In genomic region chr9:89350988-89351557, GRCh38 we compare ENCODE assay signal across 1 cellular context.
TF ChIP-seq lines count a peak whose summit lies in the region.

No MANE protein-coding gene starts in this region.

TF ChIP-seq in HepG2, 621 proteins besides CTCF, POLR2A, EP300 and RAD21 (continued from another document and continues in another):
- TF ChIP-seq ZNF597 (CRISPR knock-in tag; IDR thresholded peaks at IDR 0.05) (no peak), ZNF724P (CRISPR knock-in tag; IDR thresholded peaks at IDR 0.05; ENCODE audit: borderline replicate concordance) (peak; percentile 39; the same call in 1 of the 2 replicates), PRDM4 (CRISPR knock-in tag; IDR thresholded peaks at IDR 0.05; ENCODE audit: borderline replicate concordance) (no peak), RCOR2 (CRISPR knock-in tag; IDR thresholded peaks at IDR 0.05) (peak; percentile 87), ARNT2 (CRISPR knock-in tag; IDR thresholded peaks at IDR 0.05; ENCODE audit: low read depth) (0 out of 2 replicates have a peak, but pooled peaks have one; percentile 63), ATF5 (CRISPR knock-in tag; IDR thresholded peaks at IDR 0.05; ENCODE audit: low read depth) (no peak), SNAPC5 (CRISPR knock-in tag; IDR thresholded peaks at IDR 0.05; ENCODE audit: borderline replicate concordance) (no peak), RBFOX2 (IDR thresholded peaks at IDR 0.05; ENCODE audit: low read depth, low read length) (no peak), ZKSCAN5 (CRISPR knock-in tag; IDR thresholded peaks at IDR 0.05) (no peak), ZNF326 (CRISPR knock-in tag; IDR thresholded peaks at IDR 0.05; ENCODE audit: borderline replicate concordance) (no peak), MXI1 (IDR thresholded peaks at IDR 0.05; ENCODE audit: borderline replicate concordance, low read depth, low read length) (peak; percentile 66; the same call in 1 of the 3 replicates), ZNF850 (CRISPR knock-in tag; conservative IDR thresholded peaks at IDR 0.05) (no peak), HNRNPL (IDR thresholded peaks at IDR 0.05; ENCODE audit: low read depth, low read length) (no peak), FOXP1 (IDR thresholded peaks at IDR 0.05) (peak; percentile 98), FOXP1 (CRISPR knock-in tag; IDR thresholded peaks at IDR 0.05) (peak; percentile 99), FOXJ3 (CRISPR knock-in tag; IDR thresholded peaks at IDR 0.05; ENCODE audit: borderline replicate concordance) (peak; percentile 92; the same call in 1 of the 2 replicates), ZNF317 (CRISPR knock-in tag; IDR thresholded peaks at IDR 0.05) (no peak), EHMT2 (IDR thresholded peaks at IDR 0.05; ENCODE audit: borderline replicate concordance, low read depth, low read length) (no peak), ZNF619 (CRISPR knock-in tag; IDR thresholded peaks at IDR 0.05) (no peak), SMAD1 (CRISPR knock-in tag; IDR thresholded peaks at IDR 0.05; ENCODE audit: borderline replicate concordance, low read depth) (no peak), ZNF737 (CRISPR knock-in tag; IDR thresholded peaks at IDR 0.05; ENCODE audit: borderline replicate concordance) (no peak), ZNF788 (CRISPR knock-in tag; IDR thresholded peaks at IDR 0.05; ENCODE audit: borderline replicate concordance) (peak; percentile 85; the same call in 1 of the 2 replicates), ATM (IDR thresholded peaks at IDR 0.05; ENCODE audit: borderline replicate concordance) (no peak), ZBTB8A (CRISPR knock-in tag; IDR thresholded peaks at IDR 0.05; ENCODE audit: borderline replicate concordance, low read depth) (no peak), AHR (CRISPR knock-in tag; IDR thresholded peaks at IDR 0.05) (no peak), ZNF678 (CRISPR knock-in tag; IDR thresholded peaks at IDR 0.05) (no peak), ELF4 (CRISPR knock-in tag; IDR thresholded peaks at IDR 0.05; ENCODE audit: borderline replicate concordance) (no peak), ATF7 (IDR thresholded peaks at IDR 0.05) (no peak), ATF7 (CRISPR knock-in tag; IDR thresholded peaks at IDR 0.05) (no peak), ZBTB21 (CRISPR knock-in tag; IDR thresholded peaks at IDR 0.05) (peak; percentile 48; the same call in 1 of the 2 replicates), ZBED4 (CRISPR knock-in tag; IDR thresholded peaks at IDR 0.05; ENCODE audit: borderline replicate concordance) (peak; percentile 27; the same call in 1 of the 2 replicates), ZNF766 (CRISPR knock-in tag; IDR thresholded peaks at IDR 0.05; ENCODE audit: borderline replicate concordance) (no peak), ZBTB20 (CRISPR knock-in tag; IDR thresholded peaks at IDR 0.05; ENCODE audit: borderline replicate concordance, low read depth) (peak; percentile 27; the same call in 1 of the 2 replicates), TCF12 (IDR thresholded peaks at IDR 0.05) (no peak), TCF12 (CRISPR knock-in tag; IDR thresholded peaks at IDR 0.05) (no peak), KLF12 (CRISPR knock-in tag; IDR thresholded peaks at IDR 0.05; ENCODE audit: borderline replicate concordance) (no peak), NCOA2 (CRISPR knock-in tag; IDR thresholded peaks at IDR 0.05) (peak; percentile 85), HES4 (CRISPR knock-in tag; IDR thresholded peaks at IDR 0.05; ENCODE audit: borderline replicate concordance) (no peak), ZBTB38 (CRISPR knock-in tag; IDR thresholded peaks at IDR 0.05) (no peak), PLSCR1 (CRISPR knock-in tag; IDR thresholded peaks at IDR 0.05; ENCODE audit: borderline replicate concordance) (no peak), ZNF652 (CRISPR knock-in tag; IDR thresholded peaks at IDR 0.05; ENCODE audit: borderline replicate concordance, low read depth) (no peak)
- TF ChIP-seq, protein P1, sequence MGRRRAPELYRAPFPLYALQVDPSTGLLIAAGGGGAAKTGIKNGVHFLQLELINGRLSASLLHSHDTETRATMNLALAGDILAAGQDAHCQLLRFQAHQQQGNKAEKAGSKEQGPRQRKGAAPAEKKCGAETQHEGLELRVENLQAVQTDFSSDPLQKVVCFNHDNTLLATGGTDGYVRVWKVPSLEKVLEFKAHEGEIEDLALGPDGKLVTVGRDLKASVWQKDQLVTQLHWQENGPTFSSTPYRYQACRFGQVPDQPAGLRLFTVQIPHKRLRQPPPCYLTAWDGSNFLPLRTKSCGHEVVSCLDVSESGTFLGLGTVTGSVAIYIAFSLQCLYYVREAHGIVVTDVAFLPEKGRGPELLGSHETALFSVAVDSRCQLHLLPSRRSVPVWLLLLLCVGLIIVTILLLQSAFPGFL (CRISPR knock-in tag; IDR thresholded peaks at IDR 0.05), result no peak
- TF ChIP-seq, protein P2, sequence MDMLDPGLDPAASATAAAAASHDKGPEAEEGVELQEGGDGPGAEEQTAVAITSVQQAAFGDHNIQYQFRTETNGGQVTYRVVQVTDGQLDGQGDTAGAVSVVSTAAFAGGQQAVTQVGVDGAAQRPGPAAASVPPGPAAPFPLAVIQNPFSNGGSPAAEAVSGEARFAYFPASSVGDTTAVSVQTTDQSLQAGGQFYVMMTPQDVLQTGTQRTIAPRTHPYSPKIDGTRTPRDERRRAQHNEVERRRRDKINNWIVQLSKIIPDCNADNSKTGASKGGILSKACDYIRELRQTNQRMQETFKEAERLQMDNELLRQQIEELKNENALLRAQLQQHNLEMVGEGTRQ (IDR thresholded peaks at IDR 0.05; ENCODE audit: low read depth, low read length), result no peak
- TF ChIP-seq, protein P2 (CRISPR knock-in tag; IDR thresholded peaks at IDR 0.05; ENCODE audit: borderline replicate concordance), result no peak
- TF ChIP-seq, protein P3, sequence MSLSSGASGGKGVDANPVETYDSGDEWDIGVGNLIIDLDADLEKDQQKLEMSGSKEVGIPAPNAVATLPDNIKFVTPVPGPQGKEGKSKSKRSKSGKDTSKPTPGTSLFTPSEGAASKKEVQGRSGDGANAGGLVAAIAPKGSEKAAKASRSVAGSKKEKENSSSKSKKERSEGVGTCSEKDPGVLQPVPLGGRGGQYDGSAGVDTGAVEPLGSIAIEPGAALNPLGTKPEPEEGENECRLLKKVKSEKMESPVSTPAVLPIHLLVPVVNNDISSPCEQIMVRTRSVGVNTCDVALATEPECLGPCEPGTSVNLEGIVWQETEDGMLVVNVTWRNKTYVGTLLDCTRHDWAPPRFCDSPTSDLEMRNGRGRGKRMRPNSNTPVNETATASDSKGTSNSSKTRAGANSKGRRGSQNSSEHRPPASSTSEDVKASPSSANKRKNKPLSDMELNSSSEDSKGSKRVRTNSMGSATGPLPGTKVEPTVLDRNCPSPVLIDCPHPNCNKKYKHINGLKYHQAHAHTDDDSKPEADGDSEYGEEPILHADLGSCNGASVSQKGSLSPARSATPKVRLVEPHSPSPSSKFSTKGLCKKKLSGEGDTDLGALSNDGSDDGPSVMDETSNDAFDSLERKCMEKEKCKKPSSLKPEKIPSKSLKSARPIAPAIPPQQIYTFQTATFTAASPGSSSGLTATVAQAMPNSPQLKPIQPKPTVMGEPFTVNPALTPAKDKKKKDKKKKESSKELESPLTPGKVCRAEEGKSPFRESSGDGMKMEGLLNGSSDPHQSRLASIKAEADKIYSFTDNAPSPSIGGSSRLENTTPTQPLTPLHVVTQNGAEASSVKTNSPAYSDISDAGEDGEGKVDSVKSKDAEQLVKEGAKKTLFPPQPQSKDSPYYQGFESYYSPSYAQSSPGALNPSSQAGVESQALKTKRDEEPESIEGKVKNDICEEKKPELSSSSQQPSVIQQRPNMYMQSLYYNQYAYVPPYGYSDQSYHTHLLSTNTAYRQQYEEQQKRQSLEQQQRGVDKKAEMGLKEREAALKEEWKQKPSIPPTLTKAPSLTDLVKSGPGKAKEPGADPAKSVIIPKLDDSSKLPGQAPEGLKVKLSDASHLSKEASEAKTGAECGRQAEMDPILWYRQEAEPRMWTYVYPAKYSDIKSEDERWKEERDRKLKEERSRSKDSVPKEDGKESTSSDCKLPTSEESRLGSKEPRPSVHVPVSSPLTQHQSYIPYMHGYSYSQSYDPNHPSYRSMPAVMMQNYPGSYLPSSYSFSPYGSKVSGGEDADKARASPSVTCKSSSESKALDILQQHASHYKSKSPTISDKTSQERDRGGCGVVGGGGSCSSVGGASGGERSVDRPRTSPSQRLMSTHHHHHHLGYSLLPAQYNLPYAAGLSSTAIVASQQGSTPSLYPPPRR (CRISPR knock-in tag; IDR thresholded peaks at IDR 0.05; ENCODE audit: borderline replicate concordance), result peak; percentile 92
- TF ChIP-seq, protein P4, sequence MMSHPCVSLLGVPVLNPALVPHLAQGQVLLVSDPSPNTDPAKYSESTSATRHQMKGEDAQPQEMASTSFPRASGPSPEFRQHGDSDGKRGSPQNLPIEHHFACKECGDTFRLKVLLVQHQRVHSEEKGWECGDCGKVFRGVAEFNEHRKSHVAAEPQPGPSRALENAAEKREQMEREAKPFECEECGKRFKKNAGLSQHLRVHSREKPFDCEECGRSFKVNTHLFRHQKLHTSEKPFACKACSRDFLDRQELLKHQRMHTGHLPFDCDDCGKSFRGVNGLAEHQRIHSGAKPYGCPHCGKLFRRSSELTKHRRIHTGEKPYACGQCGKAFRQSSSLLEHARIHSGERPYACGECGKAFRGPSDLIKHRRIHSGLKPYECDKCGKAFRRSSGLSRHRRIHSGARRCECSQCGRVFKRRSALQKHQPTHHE (CRISPR knock-in tag; IDR thresholded peaks at IDR 0.05; ENCODE audit: borderline replicate concordance), result no peak
- TF ChIP-seq, protein P5, sequence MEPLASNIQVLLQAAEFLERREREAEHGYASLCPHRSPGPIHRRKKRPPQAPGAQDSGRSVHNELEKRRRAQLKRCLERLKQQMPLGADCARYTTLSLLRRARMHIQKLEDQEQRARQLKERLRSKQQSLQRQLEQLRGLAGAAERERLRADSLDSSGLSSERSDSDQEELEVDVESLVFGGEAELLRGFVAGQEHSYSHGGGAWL (CRISPR knock-in tag; IDR thresholded peaks at IDR 0.05), result no peak
